Comparison of ENCODE assay signal across 18 cellular contexts in the genomic region with DNA sequence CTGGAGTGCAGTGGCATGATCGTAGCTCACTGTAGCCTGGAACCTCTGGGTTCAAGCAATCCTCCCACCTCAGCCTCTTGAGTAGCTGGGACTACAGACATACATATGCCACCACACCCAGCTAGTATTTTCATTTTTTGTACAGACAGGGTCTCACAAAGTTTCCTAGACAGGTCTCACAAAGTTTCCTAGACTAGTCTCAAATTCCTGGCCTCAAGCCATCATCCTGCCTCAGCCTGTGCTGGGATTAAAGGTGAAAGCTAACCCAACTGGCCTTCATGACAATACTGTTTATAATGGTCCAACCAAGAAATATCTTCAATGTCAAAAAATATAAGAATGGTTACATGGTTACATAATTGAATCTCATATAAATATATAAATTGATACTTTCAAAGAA. TPM values are rescaled to one million over a fixed set of nuclear protein-coding genes. Genes with fewer than 3 reads are reported as not detected.
DNase-seq lines count a peak whose midpoint lies in the region; ATAC-seq and TF ChIP-seq lines count a peak whose summit lies in the region.
"Had no signal": no experiment of that assay in that cellular context is flagged by ENCODE, and none has a peak within 500 bp of the region (broad histone marks: within the 10 kb centered on the region; RNA-seq: fewer than 3 reads in every experiment).

No MANE protein-coding gene starts in this region.

- H2AFZ ChIP-seq in GM23248 = no peak overlapping the region
- H2AFZ ChIP-seq: PC-9 had no signal

- H3K36me3 Mint-ChIP-seq in WTC11 (peaks cover 28% of the 10 kb centered on the region), T-cell (no peaks in the 10 kb centered on the region)

- H3K27ac ChIP-seq in GM23248 = peak overlapping the region; percentile 80
- H3K27ac ChIP-seq: C4-2B, PC-9 had no signal

- TF ChIP-seq CTCF in WTC11 (IDR thresholded peaks at IDR 0.05) = no peak

- H3K9me3 Mint-ChIP-seq in WTC11 = peaks cover 6% of the 10 kb centered on the region
- H3K9me3 Mint-ChIP-seq in T-cell = no peaks in the 10 kb centered on the region

- no peak overlapping the region for H3K4me3 ChIP-seq in GM23248
- H3K4me3 ChIP-seq: MG63, PC-9 had no signal

- H3K4me1 Mint-ChIP-seq in WTC11 (peaks cover 52% of the 10 kb centered on the region), T-cell (no peaks in the 10 kb centered on the region)

- H3K27me3 Mint-ChIP-seq in WTC11 (ENCODE audit: low read depth) = no peaks in the 10 kb centered on the region
- peaks cover 3 to 17% of the 10 kb centered on the region in 2 donors for H3K27me3 Mint-ChIP-seq in T-cell

- H3K27ac Mint-ChIP-seq in WTC11 (0 out of 2 replicates have a peak overlapping the region, but pooled peaks have one; percentile 54), T-cell (no peak overlapping the region)

- H3K79me2 ChIP-seq in GM23248 (ENCODE audit: insufficient read depth) = peaks cover 80% of the 10 kb centered on the region

- H3K4me1 ChIP-seq in GM23248 (ENCODE audit: insufficient read depth) = peaks cover 31% of the 10 kb centered on the region

- H3K4me3 Mint-ChIP-seq in WTC11 (no peak overlapping the region), T-cell (no peak overlapping the region)

- DNase-seq in GM23248 (peak; percentile 19), WTC11 (ENCODE audit: low spot score) (no peak), erythroblast (lab: John Stamatoyannopoulos, UW) (peak; percentile 8 to 43), myocyte (ENCODE audit: low read depth) (peak; percentile 20), T-cell (no peak), ureter (ENCODE audit: low spot score) (no peak)
- DNase-seq: GF-D8, Kasumi-1, MG63, NCI-H1417, NCI-H1694 treated with DMSO at 0.1 percent for 48 hours, NCI-H510A, PC-9, RPMI8226, SHP77 treated with DMSO at 0.1 percent for 48 hours had no signal

- H3K27me3 ChIP-seq in GM23248 (replicated peaks; ENCODE audit: insufficient read depth) = no peaks in the 10 kb centered on the region
- H3K27me3 ChIP-seq: MG63 had no signal

- no peak for TF ChIP-seq POLR2A in erythroblast (IDR thresholded peaks at IDR 0.05; ENCODE audit: low read length)

- peaks cover 29% of the 10 kb centered on the region for H4K20me1 ChIP-seq in GM23248 (ENCODE audit: insufficient read depth)

- H3K36me3 ChIP-seq in GM23248 (ENCODE audit: low read depth) = no peaks in the 10 kb centered on the region
- H3K36me3 ChIP-seq: MG63 had no signal

- H3K9ac ChIP-seq in GM23248 = no peak overlapping the region

- H3F3A ChIP-seq in GM23248 (ENCODE audit: insufficient read depth) = peaks cover 26% of the 10 kb centered on the region

- POLR2A ChIA-PET in WTC11 (lab: Charles Lee) = no interaction called here
- POLR2A ChIA-PET in T-cell (lab: Charles Lee) = no interaction called here

- peaks cover 6% of the 10 kb centered on the region; the same call in 1 of the 2 replicates for H3K9me2 ChIP-seq in GM23248 (ENCODE audit: insufficient read depth)

- CTCF ChIA-PET in WTC11 (lab: Charles Lee) = interaction anchor here (0.7 to 1.3 kb wide), 2 partner anchors 8 to 39 kb away, joined by 3 to 4 read pairs; no protein-coding TSS in a partner anchor
- CTCF ChIA-PET in T-cell (lab: Charles Lee) = no interaction called here

- ATAC-seq in WTC11 (no peak), T-cell (replicated peaks in 1 of 4) (no peak), HG03196 (IDR thresholded peaks at IDR 0.05; ENCODE audit: unreplicated experiment) (no peak), GM21576 (IDR thresholded peaks at IDR 0.05; ENCODE audit: unreplicated experiment) (no peak)

- H3K9me3 ChIP-seq in GM23248 (ENCODE audit: low read depth) = no peaks in the 10 kb centered on the region
- H3K9me3 ChIP-seq: MG63 had no signal

- H3K4me2 ChIP-seq in GM23248 (ENCODE audit: unreplicated experiment) = peak overlapping the region; percentile 67
- H3K4me2 ChIP-seq: PC-9 had no signal

- in situ Hi-C loops in GM23248 (cut with MboI) = no loop called here

- WGBS in GM23248 (ENCODE audit: low coverage in 1 of 2, low lambda C conversion rate in 2 of 2, missing lambda C conversion rate in 2 of 2), 2 experiments = 100% methylated on average over 1 of the region's 1 CpG

TF ChIP-seq in WTC11, 78 proteins besides CTCF, POLR2A, EP300 and RAD21 (continues in another document):
- TF ChIP-seq KAT7 (CRISPR knock-in tag; IDR thresholded peaks at IDR 0.05; ENCODE audit: borderline replicate concordance) (no peak), NR3C1 (CRISPR knock-in tag; conservative IDR thresholded peaks at IDR 0.05; ENCODE audit: low read depth) (no peak), EMX1 (CRISPR knock-in tag; IDR thresholded peaks at IDR 0.05) (no peak), GRHL2 (CRISPR knock-in tag; IDR thresholded peaks at IDR 0.05; ENCODE audit: insufficient replicate concordance, severe bottlenecking) (no peak), JAZF1 (CRISPR knock-in tag; IDR thresholded peaks at IDR 0.05) (no peak), SP1 (CRISPR knock-in tag; conservative IDR thresholded peaks at IDR 0.05) (no peak), JUN (CRISPR knock-in tag; IDR thresholded peaks at IDR 0.05) (no peak)
- TF ChIP-seq, protein P1, sequence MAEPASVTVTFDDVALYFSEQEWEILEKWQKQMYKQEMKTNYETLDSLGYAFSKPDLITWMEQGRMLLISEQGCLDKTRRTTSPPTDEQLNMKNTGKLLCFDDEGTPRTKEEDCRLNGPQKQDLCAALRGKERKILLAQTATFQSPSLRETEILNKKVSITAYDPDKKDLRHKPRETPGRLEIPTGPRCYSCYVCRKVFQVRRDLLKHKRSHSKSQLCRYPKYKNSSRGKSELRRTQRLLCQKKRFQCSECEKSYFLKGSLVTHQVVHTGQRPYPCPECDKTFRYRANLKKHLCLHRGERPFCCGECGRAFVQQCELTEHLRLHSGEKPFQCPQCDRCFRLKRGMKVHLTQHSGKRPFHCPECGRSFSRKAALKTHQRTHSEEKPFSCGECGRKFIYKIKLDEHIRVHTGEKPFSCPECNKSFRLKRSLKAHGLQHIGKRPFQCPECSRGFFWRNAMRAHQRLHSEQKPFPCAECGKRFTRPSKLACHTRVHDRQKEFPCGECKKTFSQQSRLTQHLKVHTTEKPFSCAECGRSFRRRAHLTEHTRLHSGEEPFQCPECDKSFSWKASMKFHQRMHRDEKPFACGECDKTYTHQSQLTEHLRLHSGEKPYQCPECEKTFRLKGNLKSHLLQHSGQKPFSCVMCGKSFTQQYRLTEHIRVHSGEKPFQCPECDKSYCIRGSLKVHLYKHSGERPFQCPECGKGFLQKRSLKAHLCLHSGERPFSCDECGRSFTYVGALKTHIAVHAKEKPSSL (CRISPR knock-in tag; conservative IDR thresholded peaks at IDR 0.05) = no peak
- TF ChIP-seq, protein P2, sequence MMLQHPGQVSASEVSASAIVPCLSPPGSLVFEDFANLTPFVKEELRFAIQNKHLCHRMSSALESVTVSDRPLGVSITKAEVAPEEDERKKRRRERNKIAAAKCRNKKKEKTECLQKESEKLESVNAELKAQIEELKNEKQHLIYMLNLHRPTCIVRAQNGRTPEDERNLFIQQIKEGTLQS (CRISPR knock-in tag; conservative IDR thresholded peaks at IDR 0.05) = no peak
- TF ChIP-seq, protein P3, sequence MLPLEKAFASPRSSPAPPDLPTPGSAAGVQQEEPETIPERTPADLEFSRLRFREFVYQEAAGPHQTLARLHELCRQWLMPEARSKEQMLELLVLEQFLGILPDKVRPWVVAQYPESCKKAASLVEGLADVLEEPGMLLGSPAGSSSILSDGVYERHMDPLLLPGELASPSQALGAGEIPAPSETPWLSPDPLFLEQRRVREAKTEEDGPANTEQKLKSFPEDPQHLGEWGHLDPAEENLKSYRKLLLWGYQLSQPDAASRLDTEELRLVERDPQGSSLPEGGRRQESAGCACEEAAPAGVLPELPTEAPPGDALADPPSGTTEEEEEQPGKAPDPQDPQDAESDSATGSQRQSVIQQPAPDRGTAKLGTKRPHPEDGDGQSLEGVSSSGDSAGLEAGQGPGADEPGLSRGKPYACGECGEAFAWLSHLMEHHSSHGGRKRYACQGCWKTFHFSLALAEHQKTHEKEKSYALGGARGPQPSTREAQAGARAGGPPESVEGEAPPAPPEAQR (CRISPR knock-in tag; IDR thresholded peaks at IDR 0.05) = no peak
- TF ChIP-seq, protein P4, sequence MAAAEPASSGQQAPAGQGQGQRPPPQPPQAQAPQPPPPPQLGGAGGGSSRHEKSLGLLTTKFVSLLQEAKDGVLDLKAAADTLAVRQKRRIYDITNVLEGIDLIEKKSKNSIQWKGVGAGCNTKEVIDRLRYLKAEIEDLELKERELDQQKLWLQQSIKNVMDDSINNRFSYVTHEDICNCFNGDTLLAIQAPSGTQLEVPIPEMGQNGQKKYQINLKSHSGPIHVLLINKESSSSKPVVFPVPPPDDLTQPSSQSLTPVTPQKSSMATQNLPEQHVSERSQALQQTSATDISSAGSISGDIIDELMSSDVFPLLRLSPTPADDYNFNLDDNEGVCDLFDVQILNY (CRISPR knock-in tag; IDR thresholded peaks at IDR 0.05) = no peak

RNA-seq across cellular contexts. Expression of a gene that starts 24.0 kb away (rescaled TPM):
- 254 and 307 TPM in 2 replicates for total RNA-seq in GM23248 (2014; rRNA removed; shearing (Covaris generic))
- 156 and 161 TPM in 2 replicates for polyA plus RNA-seq in GM23248 (2016; fragmentation: Nextera tagmentation; extraction: Ambion mirVana)
- total RNA-seq in WTC11 (2021) (117 to 131 TPM (median 127 TPM) in 3 replicates), myocyte (28.1 and 32.6 TPM in 2 replicates), T-cell (under 1 TPM in 2 of 5 donors, not detected in 3; 0.15 to 0.30 TPM), ureter (1.7 TPM)
- 18.5 TPM for polyA plus RNA-seq in myocyte (2012)

RNA-seq across cellular contexts. Expression of a gene that starts 37.8 kb away (rescaled TPM):
- total RNA-seq in GM23248 (2014; rRNA removed; shearing (Covaris generic)) = 54.6 and 74.1 TPM in 2 replicates
- 79.3 and 79.8 TPM in 2 replicates for polyA plus RNA-seq in GM23248 (2016; fragmentation: Nextera tagmentation; extraction: Ambion mirVana)
- total RNA-seq in WTC11 (2021) (89.1 to 93.2 TPM (median 90.7 TPM) in 3 replicates), myocyte (68.3 and 70.0 TPM in 2 replicates), T-cell (10 to 100 TPM; 12.1 to 17.3 (median 14.5) TPM), ureter (34.2 TPM)
- polyA plus RNA-seq in myocyte (2012) = 32.0 TPM

Comparison
In these comparisons a context has a peak if more than half of its experiments do, and no peak if none do; other contexts are left out.
1. DNase-seq: peak in GM23248 (single experiment), erythroblast (2 of 2) and myocyte (single experiment); none in WTC11 (single experiment), T-cell (0 of 34) and ureter (single experiment).
2. RNA of a gene that starts 24.0 kb away (total RNA-seq): 254 to 307 TPM in GM23248, 117 to 131 TPM in WTC11 and 28.1 to 32.6 TPM in myocyte; 1.7 TPM in ureter (single experiment) and 0.15 to 0.30 TPM in T-cell; every median in the first group is over 10 times any median in the second.